12 cellular contexts compared by ENCODE assay signal in the genomic region with DNA sequence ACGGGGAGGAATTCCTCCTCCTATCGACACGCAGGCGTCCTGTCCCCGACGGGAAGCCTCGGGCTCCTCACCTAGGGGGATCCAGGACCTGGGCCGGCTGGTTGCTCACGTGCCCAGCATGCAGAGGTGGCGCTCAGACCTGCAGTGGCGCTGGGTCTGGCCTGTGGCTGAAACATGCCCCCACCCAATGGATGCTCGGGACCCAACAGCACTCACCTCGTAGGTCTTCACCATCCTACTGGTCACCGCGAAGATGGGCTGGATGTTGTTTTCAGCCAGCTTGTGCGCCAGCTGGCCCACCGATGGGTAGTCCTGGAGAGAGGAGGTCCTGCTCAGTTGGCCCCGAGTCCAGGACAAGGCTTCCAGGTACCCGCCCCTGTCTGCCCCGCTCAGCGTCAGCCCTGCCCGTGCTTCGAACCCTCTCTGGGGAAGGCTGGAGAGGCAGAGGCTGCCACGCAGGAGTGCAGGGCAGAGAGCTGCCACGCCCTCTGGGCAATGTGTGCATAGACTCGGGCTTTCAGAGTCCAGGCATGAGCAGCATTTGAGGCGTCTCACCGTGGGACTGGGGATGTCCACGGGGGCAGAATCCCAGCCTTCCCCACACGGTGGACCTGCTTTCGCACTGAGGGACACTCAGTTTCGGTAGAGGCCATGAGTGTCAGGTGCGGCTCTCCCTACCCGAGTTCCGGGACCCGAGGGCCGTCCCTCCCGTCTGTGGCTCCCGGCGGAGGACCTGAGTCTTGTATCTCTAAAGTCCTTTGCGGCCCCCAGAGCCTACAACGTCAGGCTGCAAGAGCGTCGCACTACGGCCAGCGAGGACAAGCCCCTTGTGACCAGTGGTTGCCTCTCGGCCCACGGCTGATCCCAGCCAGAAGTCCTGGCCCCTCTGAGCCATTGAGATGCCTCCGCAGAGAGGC.
"Had no signal": no experiment of that assay in that cellular context is flagged by ENCODE, and none has a peak within 500 bp of the region (broad histone marks: within the 10 kb centered on the region; RNA-seq: fewer than 3 reads in every experiment).

No MANE protein-coding gene starts in this region.

- H3K27ac Mint-ChIP-seq: activated CD8-positive, alpha-beta memory T cell treated with anti-CD3 and anti-CD28 coated beads, Interleukin-2, amount 10 ng/mL, durations not matched to agents 7 days and 5 days; activated naive CD8-positive, alpha-beta T cell treated with anti-CD3 and anti-CD28 coated beads for 36 hours; progenitor cell of endocrine pancreas had no signal

- H3K27me3 Mint-ChIP-seq: activated CD8-positive, alpha-beta memory T cell treated with anti-CD3 and anti-CD28 coated beads, Interleukin-2, amount 10 ng/mL, durations not matched to agents 7 days and 5 days; activated naive CD8-positive, alpha-beta T cell treated with anti-CD3 and anti-CD28 coated beads for 36 hours; activated T-cell treated with anti-CD3 and anti-CD28 coated beads, Interleukin-2, amount 50 U/mL, for 24 hours had no signal

- DNase-seq: activated CD4-positive, alpha-beta T cell treated with anti-CD3 and anti-CD28 coated beads, Interleukin-2, amount 50 U/mL, for 48 hours; activated CD4-positive, CD25-positive, alpha-beta regulatory T cell treated with anti-CD3 and anti-CD28 coated beads, Interleukin-2, amount 50 U/mL, for 72 hours; activated CD8-positive, alpha-beta memory T cell treated with anti-CD3 and anti-CD28 coated beads, Interleukin-2, amount 10 ng/mL, durations not matched to agents 7 days and 5 days; activated effector memory CD4-positive, alpha-beta T cell treated with anti-CD3 and anti-CD28 coated beads, Interleukin-2, amount 50 U/mL, for 16 hours; activated naive CD8-positive, alpha-beta T cell treated with anti-CD3 and anti-CD28 coated beads for 36 hours; activated T-cell treated with anti-CD3 and anti-CD28 coated beads, Interleukin-2, amount 50 U/mL, for 24 hours; stimulated activated CD4-positive, alpha-beta T cell treated with anti-CD3 and anti-CD28 coated beads, Interleukin-4, amount 100 ng/mL, for 24 hours had no signal

- H3K4me1 Mint-ChIP-seq: activated CD8-positive, alpha-beta memory T cell treated with anti-CD3 and anti-CD28 coated beads, Interleukin-2, amount 10 ng/mL, durations not matched to agents 7 days and 5 days; activated naive CD8-positive, alpha-beta T cell treated with anti-CD3 and anti-CD28 coated beads for 36 hours; neural crest cell had no signal

- ATAC-seq: activated CD8-positive, alpha-beta memory T cell treated with anti-CD3 and anti-CD28 coated beads, Interleukin-2, amount 10 ng/mL, durations not matched to agents 7 days and 5 days; esophagus mucosa; left lung; sciatic nerve had no signal

- H3K4me3 Mint-ChIP-seq: activated CD8-positive, alpha-beta memory T cell treated with anti-CD3 and anti-CD28 coated beads, Interleukin-2, amount 10 ng/mL, durations not matched to agents 7 days and 5 days; activated naive CD8-positive, alpha-beta T cell treated with anti-CD3 and anti-CD28 coated beads for 36 hours; activated T-cell treated with anti-CD3 and anti-CD28 coated beads, Interleukin-2, amount 50 U/mL, for 24 hours; neural crest cell had no signal

- H3K9me3 Mint-ChIP-seq: activated naive CD8-positive, alpha-beta T cell treated with anti-CD3 and anti-CD28 coated beads for 36 hours; activated T-cell treated with anti-CD3 and anti-CD28 coated beads, Interleukin-2, amount 50 U/mL, for 24 hours; neural crest cell had no signal
